ENCODE assay signal across 19 cellular contexts in genomic region chr2:18829976-18830375, GRCh38.
DNase-seq lines count a peak whose midpoint lies in the region; ATAC-seq and TF ChIP-seq lines count a peak whose summit lies in the region.
"Had no signal": no experiment of that assay in that cellular context is flagged by ENCODE, and none has a peak within 500 bp of the region (broad histone marks: within the 10 kb centered on the region; RNA-seq: fewer than 3 reads in every experiment).

No MANE protein-coding gene starts in this region.

- H3K4me3 Mint-ChIP-seq in mesothelial cell of epicardium = no peak overlapping the region
- H3K4me3 Mint-ChIP-seq: immature natural killer cell; natural killer cell treated with Interleukin-12 subunit alpha and Interleukin-12 subunit beta and Interleukin-15 and Interleukin-18, amount 100 ng/mL, for 72 hours; stimulated activated naive CD8-positive, alpha-beta T cell treated with anti-CD3 and anti-CD28 coated beads, Interleukin-15, amount 100 ng/mL, for 72 hours had no signal

- in situ Hi-C loops in KBM-7 (cut with MboI; ENCODE audit: low pct_unique_long_range_greater_than_20kb, low sequenced_read_pairs) = no loop called here

- H3K36me3 ChIP-seq in body of pancreas (replicated peaks in 1 of 2; ENCODE audit: insufficient read depth in 1 of 2, low read depth in 2 of 2) = no peaks in the 10 kb centered on the region
- H3K36me3 ChIP-seq: SJSA1 had no signal

- peaks cover 54% of the 10 kb centered on the region for H3K27me3 Mint-ChIP-seq in mesothelial cell of epicardium (ENCODE audit: low read depth)
- H3K27me3 Mint-ChIP-seq: natural killer cell treated with Interleukin-12 subunit alpha and Interleukin-12 subunit beta and Interleukin-15 and Interleukin-18, amount 100 ng/mL, for 72 hours; stimulated activated naive CD8-positive, alpha-beta T cell treated with anti-CD3 and anti-CD28 coated beads, Interleukin-15, amount 100 ng/mL, for 72 hours had no signal

- no peaks in the 10 kb centered on the region for H3K36me3 Mint-ChIP-seq in mesothelial cell of epicardium
- H3K36me3 Mint-ChIP-seq: natural killer cell treated with Interleukin-12 subunit alpha and Interleukin-12 subunit beta and Interleukin-15 and Interleukin-18, amount 100 ng/mL, for 72 hours had no signal

- peaks cover 42% of the 10 kb centered on the region for H3K4me1 Mint-ChIP-seq in mesothelial cell of epicardium
- H3K4me1 Mint-ChIP-seq: immature natural killer cell; stimulated activated naive CD8-positive, alpha-beta T cell treated with anti-CD3 and anti-CD28 coated beads, Interleukin-15, amount 100 ng/mL, for 72 hours had no signal

- H3K27ac Mint-ChIP-seq in mesothelial cell of epicardium = peak overlapping the region; percentile 57
- H3K27ac Mint-ChIP-seq: immature natural killer cell; natural killer cell treated with Interleukin-12 subunit alpha and Interleukin-12 subunit beta and Interleukin-15 and Interleukin-18, amount 100 ng/mL, for 72 hours; stimulated activated naive CD8-positive, alpha-beta T cell treated with anti-CD3 and anti-CD28 coated beads, Interleukin-15, amount 100 ng/mL, for 72 hours had no signal

- H3K27me3 ChIP-seq in body of pancreas = no peaks in the 10 kb centered on the region
- H3K27me3 ChIP-seq: SJSA1 had no signal

- ATAC-seq in body of pancreas (no peak), HG03280 (IDR thresholded peaks at IDR 0.05; ENCODE audit: unreplicated experiment) (no peak)
- ATAC-seq: natural killer cell treated with Interleukin-12 subunit alpha and Interleukin-12 subunit beta and Interleukin-15 and Interleukin-18, amount 100 ng/mL, for 72 hours; stimulated activated naive CD8-positive, alpha-beta T cell treated with anti-CD3 and anti-CD28 coated beads, Interleukin-15, amount 100 ng/mL, for 72 hours had no signal

- DNase-seq in A172 (ENCODE audit: low spot score) = peak; percentile 41
- DNase-seq in GM04504 (ENCODE audit: low read depth) = peak; percentile 14
- no peak for DNase-seq in body of pancreas
- no peak for DNase-seq in mesothelial cell of epicardium (ENCODE audit: low spot score in 2 of 2, unreplicated experiment in 2 of 2)
- DNase-seq in activated CD4-positive, alpha-beta T cell treated with anti-CD3 and anti-CD28 coated beads for 1 hour = no peak
- DNase-seq in KBM-7 = no peak
- no peak for DNase-seq in NCI-H345 treated with DMSO at 0.1 percent for 48 hours (lab: John Stamatoyannopoulos, UW; ENCODE audit: unreplicated experiment)
- DNase-seq: activated CD4-positive, alpha-beta T cell treated with anti-CD3 and anti-CD28 coated beads for 48 hours; activated CD8-positive, alpha-beta memory T cell treated with anti-CD3 and anti-CD28 coated beads, Interleukin-2, amount 50 U/mL, for 4 hours; activated gamma-delta T cell treated with Interleukin-2 at 50 U/mL for 16 hours; aorta; cortex of kidney; immature natural killer cell; NCI-H146; NCI-H345; stimulated activated naive CD8-positive, alpha-beta T cell treated with anti-CD3 and anti-CD28 coated beads, Interleukin-15, amount 100 ng/mL, for 72 hours had no signal

- 25 to 49% methylated on average over 1 of the region's 1 CpG for WGBS in body of pancreas, 2 donors

- intact Hi-C loops in body of pancreas (cut with DNase I) = no loop called here

- peak overlapping the region in 3 of 4 donors; percentile 18 to 47 (median 26) for H3K27ac ChIP-seq in body of pancreas
- H3K27ac ChIP-seq: SJSA1 had no signal

- TF ChIP-seq POLR2A in body of pancreas (IDR thresholded peaks at IDR 0.05) = no peak

- H3K4me1 ChIP-seq in body of pancreas = peaks cover 39% of the 10 kb centered on the region

- no peaks in the 10 kb centered on the region for H3K9me3 ChIP-seq in body of pancreas
- H3K9me3 ChIP-seq: SJSA1 had no signal

- H3K9me3 Mint-ChIP-seq in mesothelial cell of epicardium = no peaks in the 10 kb centered on the region
- H3K9me3 Mint-ChIP-seq: stimulated activated naive CD8-positive, alpha-beta T cell treated with anti-CD3 and anti-CD28 coated beads, Interleukin-15, amount 100 ng/mL, for 72 hours had no signal

- no peak overlapping the region for H3K4me3 ChIP-seq in body of pancreas
- H3K4me3 ChIP-seq: SJSA1 had no signal

- TF ChIP-seq CTCF in body of pancreas (IDR thresholded peaks at IDR 0.05) (no peak), mesothelial cell of epicardium (IDR thresholded peaks at IDR 0.05; ENCODE audit: unreplicated experiment) (no peak)

Comparison
In these comparisons a context has a peak if more than half of its experiments do, and no peak if none do; other contexts are left out.
1. DNase-seq: peak in A172 (single experiment) and GM04504 (single experiment); none in body of pancreas (0 of 4), mesothelial cell of epicardium (0 of 2), activated CD4-positive, alpha-beta T cell treated with anti-CD3 and anti-CD28 coated beads for 1 hour (single experiment), KBM-7 (single experiment) and NCI-H345 treated with DMSO at 0.1 percent for 48 hours (single experiment).